Comparison of ENCODE assay signal across 23 cellular contexts in genomic region chr1:54471588-54471987, GRCh38.
A peak's percentile ranks its signal among the peaks of the same experiment; 100 is the strongest.
DNase-seq lines count a peak whose midpoint lies in the region; ATAC-seq and TF ChIP-seq lines count a peak whose summit lies in the region.
"Had no signal": no experiment of that assay in that cellular context is flagged by ENCODE, and none has a peak within 500 bp of the region (broad histone marks: within the 10 kb centered on the region; RNA-seq: fewer than 3 reads in every experiment).

No MANE protein-coding gene starts in this region.

- H2BK120ac ChIP-seq in mesenchymal stem cell (ENCODE audit: low read depth, low read length) = no peak overlapping the region

- H3K9me3 ChIP-seq in mesenchymal stem cell (ENCODE audit: control insufficient read depth, low read length) = no peaks in the 10 kb centered on the region
- no peaks in the 10 kb centered on the region for H3K9me3 ChIP-seq in osteoblast (ENCODE audit: low read depth, low read length)
- H3K9me3 ChIP-seq in prostate gland = no peaks in the 10 kb centered on the region
- H3K9me3 ChIP-seq: A549, MG63 had no signal

- no peak overlapping the region for H3K4me3 Mint-ChIP-seq in GM23338
- H3K4me3 Mint-ChIP-seq: CD4-positive, alpha-beta T cell had no signal

- H3K4me2 ChIP-seq in GM23338 (peak overlapping the region; percentile 27; the same call in 1 of the 2 replicates), mesenchymal stem cell (ENCODE audit: low read length, poor library complexity, severe bottlenecking) (no peak overlapping the region), osteoblast (ENCODE audit: insufficient read depth, low read length) (no peak overlapping the region)
- H3K4me2 ChIP-seq: A549 had no signal

- no peak overlapping the region for H3K23ac ChIP-seq in mesenchymal stem cell (ENCODE audit: low read length in 2 of 2)

- no peaks in the 10 kb centered on the region for H3K79me1 ChIP-seq in mesenchymal stem cell (replicated peaks; ENCODE audit: low read length, poor library complexity, severe bottlenecking)

- no peak for TF ChIP-seq POLR2A in prostate gland (IDR thresholded peaks at IDR 0.05)

- ATAC-seq in GM23338 = no peak; the same call in 2 of the 3 replicates
- ATAC-seq: A549, GM12878, Panc1 had no signal

- H3K4me1 Mint-ChIP-seq in GM23338 = peaks cover 41% of the 10 kb centered on the region

- WGBS in mesenchymal stem cell = 86% methylated on average over 7 of the region's 7 CpGs
- WGBS in prostate gland = 76% methylated on average over 7 of the region's 7 CpGs

- H3K4me1 ChIP-seq in GM23338 (ENCODE audit: insufficient read depth) (peaks cover 36% of the 10 kb centered on the region), mesenchymal stem cell (ENCODE audit: control insufficient read depth, insufficient read depth, low read depth, low read length) (peaks cover 16% of the 10 kb centered on the region), osteoblast (ENCODE audit: insufficient read depth, low read length) (no peaks in the 10 kb centered on the region), prostate gland (replicated peaks) (no peaks in the 10 kb centered on the region)
- H3K4me1 ChIP-seq: A549 had no signal

- H3F3A ChIP-seq in GM23338 (replicated peaks; ENCODE audit: low read depth) = peaks cover 18% of the 10 kb centered on the region

- peak overlapping the region in 1 of 2 experiments; percentile 40 for H3K4ac ChIP-seq in mesenchymal stem cell (ENCODE audit: low read depth in 1 of 2, low read length in 2 of 2)

- no peak overlapping the region for H3K18ac ChIP-seq in mesenchymal stem cell (ENCODE audit: low read depth in 1 of 2, low read length in 2 of 2)

- H2BK5ac ChIP-seq in mesenchymal stem cell (ENCODE audit: low read depth, low read length, poor library complexity, severe bottlenecking) = no peak overlapping the region

- H4K8ac ChIP-seq in mesenchymal stem cell (ENCODE audit: low read length) = no peak overlapping the region

- H4K91ac ChIP-seq in mesenchymal stem cell (ENCODE audit: low read length) = no peak overlapping the region

- DNase-seq in GM23338 (ENCODE audit: low spot score) = peak; percentile 60
- peak; percentile 67 for DNase-seq in NCI-H226
- no peak for DNase-seq in mesenchymal stem cell
- peak; percentile 75 for DNase-seq in osteoblast (ENCODE audit: insufficient read length, low spot score, missing footprints)
- no peak for DNase-seq in inferior parietal cortex (ENCODE audit: extremely low spot score)
- DNase-seq in prostate gland (ENCODE audit: low spot score) = no peak
- no peak for DNase-seq in DMS53 (lab: John Stamatoyannopoulos, UW)
- DNase-seq: AML-193; CD4-positive, alpha-beta T cell; GDM1; KBM-7; MG63; NCI-H1105 treated with DMSO at 0.1 percent for 48 hours; NCI-H146; NCI-H1930; NCI-H446 treated with DMSO at 0.1 percent for 48 hours; NCI-H526; SHP77 had no signal

- peaks cover 28% of the 10 kb centered on the region for H3K27me3 ChIP-seq in GM23338 (ENCODE audit: insufficient read depth)
- peaks cover 31 to 40% of the 10 kb centered on the region in 2 experiments for H3K27me3 ChIP-seq in mesenchymal stem cell (ENCODE audit: control insufficient read depth in 1 of 2, insufficient read depth in 1 of 2, low read length in 2 of 2)
- H3K27me3 ChIP-seq in osteoblast (ENCODE audit: insufficient read depth, low read length) = peaks cover 40% of the 10 kb centered on the region
- H3K27me3 ChIP-seq in prostate gland (replicated peaks; ENCODE audit: insufficient read depth) = no peaks in the 10 kb centered on the region
- H3K27me3 ChIP-seq: MG63 had no signal

- peaks cover 6% of the 10 kb centered on the region; the same call in 1 of the 3 replicates for H3K9me3 Mint-ChIP-seq in GM23338
- H3K9me3 Mint-ChIP-seq: CD4-positive, alpha-beta T cell had no signal

- peak overlapping the region; percentile 54 for H2BK15ac ChIP-seq in mesenchymal stem cell (ENCODE audit: low read depth, poor library complexity, severe bottlenecking)

- peak overlapping the region in 1 of 2 experiments; percentile 7 for H3K14ac ChIP-seq in mesenchymal stem cell (ENCODE audit: low read length in 2 of 2)

- H3K27me3 Mint-ChIP-seq in GM23338 (ENCODE audit: insufficient read depth, low read depth, poor library complexity) = peaks cover 23% of the 10 kb centered on the region
- H3K27me3 Mint-ChIP-seq: CD4-positive, alpha-beta T cell had no signal

- TF ChIP-seq CTCF in GM23338 (conservative IDR thresholded peaks at IDR 0.05; ENCODE audit: low read depth in 2 of 2) = no peak
- no peak for TF ChIP-seq CTCF in osteoblast (IDR thresholded peaks at IDR 0.05; ENCODE audit: extremely low read depth, low read depth, low read length)
- no peak for TF ChIP-seq CTCF in prostate gland (IDR thresholded peaks at IDR 0.05)

- H2AFZ ChIP-seq in GM23338 (no peak overlapping the region), mesenchymal stem cell (ENCODE audit: low read depth, low read length) (peak overlapping the region; percentile 8), osteoblast (ENCODE audit: low read length) (no peak overlapping the region)

- H3K9ac ChIP-seq in mesenchymal stem cell (ENCODE audit: low read length) = no peak overlapping the region
- H3K9ac ChIP-seq: BLaER1 treated with 17β-estradiol and CSF1 and Interleukin-3, amounts not matched to agents 10 nM and 100 nM had no signal

- H3K36me3 Mint-ChIP-seq in GM23338 (ENCODE audit: low read depth) = peaks cover 4% of the 10 kb centered on the region; the same call in 2 of the 3 replicates

- no peak overlapping the region for H3K27ac ChIP-seq in GM23338 (ENCODE audit: low read depth)
- no peak overlapping the region for H3K27ac ChIP-seq in mesenchymal stem cell (ENCODE audit: low read length, poor library complexity, severe bottlenecking)
- H3K27ac ChIP-seq in osteoblast (ENCODE audit: low read depth, low read length) = no peak overlapping the region
- H3K27ac ChIP-seq in prostate gland = no peak overlapping the region
- H3K27ac ChIP-seq: A549; BLaER1 treated with 17β-estradiol and CSF1 and Interleukin-3, amounts not matched to agents 10 nM and 100 nM; RWPE1 had no signal

- H3K9me2 ChIP-seq in GM23338 (ENCODE audit: insufficient read depth) = 0 out of 2 replicates have a peak, but pooled peaks cover 5% of the 10 kb centered on the region

- H2AK5ac ChIP-seq in mesenchymal stem cell (ENCODE audit: low read length, severe bottlenecking) = no peak overlapping the region

- H3K4me3 ChIP-seq in GM23338 (no peak overlapping the region), mesenchymal stem cell (ENCODE audit: insufficient read depth in 1 of 2, low read depth in 1 of 2, low read length in 2 of 2) (no peak overlapping the region), osteoblast (ENCODE audit: insufficient read depth, low read length) (no peak overlapping the region), prostate gland (no peak overlapping the region)
- H3K4me3 ChIP-seq: A549; BLaER1 treated with 17β-estradiol and CSF1 and Interleukin-3, amounts not matched to agents 10 nM and 100 nM; GM12878; MG63 had no signal

- H3K36me3 ChIP-seq in GM23338 (ENCODE audit: insufficient read depth) (no peaks in the 10 kb centered on the region), mesenchymal stem cell (ENCODE audit: control insufficient read depth in 1 of 2, insufficient read depth in 2 of 2, low read depth in 1 of 2, low read length in 2 of 2) (no peaks in the 10 kb centered on the region), osteoblast (ENCODE audit: insufficient read depth, low read length) (no peaks in the 10 kb centered on the region), prostate gland (no peaks in the 10 kb centered on the region)
- H3K36me3 ChIP-seq: BLaER1 treated with 17β-estradiol and CSF1 and Interleukin-3, amounts not matched to agents 10 nM and 100 nM; MG63 had no signal

- H2BK12ac ChIP-seq in mesenchymal stem cell (ENCODE audit: low read length in 2 of 2) = peak overlapping the region in 1 of 2 experiments; percentile 43

- H3K27ac Mint-ChIP-seq in GM23338 = no peak overlapping the region
- H3K27ac Mint-ChIP-seq: CD4-positive, alpha-beta T cell had no signal

- H4K20me1 ChIP-seq in GM23338 (replicated peaks; ENCODE audit: insufficient read depth) (no peaks in the 10 kb centered on the region), osteoblast (ENCODE audit: insufficient read depth, low read length) (no peaks in the 10 kb centered on the region)
- H4K20me1 ChIP-seq: BLaER1 treated with 17β-estradiol and CSF1 and Interleukin-3, amounts not matched to agents 10 nM and 100 nM had no signal

- intact Hi-C loops in prostate gland (cut with DNase I) = no loop called here

- H3K79me2 ChIP-seq in GM23338 (replicated peaks; ENCODE audit: insufficient read depth) (no peaks in the 10 kb centered on the region), osteoblast (ENCODE audit: insufficient read depth, low read length) (no peaks in the 10 kb centered on the region)

Comparison
In these comparisons a context has a peak if more than half of its experiments do, and no peak if none do; other contexts are left out.
1. DNase-seq: peak in GM23338 (single experiment), NCI-H226 (single experiment) and osteoblast (single experiment); none in mesenchymal stem cell (single experiment), inferior parietal cortex (single experiment), prostate gland (single experiment) and DMS53 (single experiment).